ENCODE assay signal across 17 cellular contexts in the genomic region with DNA sequence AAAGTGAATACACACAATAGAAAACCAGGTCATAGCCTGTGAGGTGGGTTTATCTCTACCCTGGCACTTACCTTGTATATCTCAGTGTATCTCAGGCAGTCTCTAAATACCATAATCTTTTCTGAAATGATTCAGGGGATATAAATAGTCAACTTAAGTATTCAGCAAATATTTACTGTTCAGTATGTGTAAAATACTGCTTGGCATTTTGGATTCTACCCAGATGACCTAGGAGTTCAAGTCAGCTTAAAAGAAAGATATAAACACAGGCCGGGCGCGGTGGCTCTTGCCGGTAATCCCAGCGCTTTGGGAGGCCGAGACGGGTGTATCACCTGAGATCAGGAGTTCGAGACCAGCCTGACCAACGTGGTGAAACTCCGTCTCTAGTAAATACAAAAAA. TPM values are rescaled to one million over a fixed set of nuclear protein-coding genes. Genes with fewer than 3 reads are reported as not detected.
A peak's percentile ranks its signal among the peaks of the same experiment; 100 is the strongest.
DNase-seq lines count a peak whose midpoint lies in the region; ATAC-seq and TF ChIP-seq lines count a peak whose summit lies in the region.
"Had no signal": no experiment of that assay in that cellular context is flagged by ENCODE, and none has a peak within 500 bp of the region (broad histone marks: within the 10 kb centered on the region; RNA-seq: fewer than 3 reads in every experiment).

No MANE protein-coding gene starts in this region.

- 36% methylated on average over 10 of the region's 10 CpGs for WGBS in esophagus muscularis mucosa

- in situ Hi-C loops in Caki2 (cut with HindIII; ENCODE audit: low pct_unique_long_range_greater_than_20kb, low sequenced_read_pairs): no loop called here

- H3K4me3 Mint-ChIP-seq in activated T-helper 2 cell treated with anti-CD3 and anti-CD28 coated beads, Interferon-gamma antibody, Interleukin-2, Interleukin-4, amounts not matched to agents 10 μg/mL and 5 μg/mL and 100 μg/mL, durations not matched to agents 14 hours and 24 hours and 36 hours (ENCODE audit: low read depth): no peak overlapping the region
- H3K4me3 Mint-ChIP-seq: activated naive CD4-positive, alpha-beta T cell treated with anti-CD3 and anti-CD28 coated beads, Interleukin-2, amount 50 U/mL, for 24 hours; central memory CD8-positive, alpha-beta T cell; effector memory CD8-positive, alpha-beta T cell had no signal

- H3K9me3 Mint-ChIP-seq in activated T-helper 2 cell treated with anti-CD3 and anti-CD28 coated beads, Interferon-gamma antibody, Interleukin-2, Interleukin-4, amounts not matched to agents 10 μg/mL and 5 μg/mL and 100 μg/mL, durations not matched to agents 14 hours and 24 hours and 36 hours: peaks cover 8% of the 10 kb centered on the region
- H3K9me3 Mint-ChIP-seq: activated naive CD4-positive, alpha-beta T cell treated with anti-CD3 and anti-CD28 coated beads, Interleukin-2, amount 50 U/mL, for 24 hours; central memory CD8-positive, alpha-beta T cell; effector memory CD8-positive, alpha-beta T cell had no signal

- no peaks in the 10 kb centered on the region for H3K36me3 ChIP-seq in esophagus muscularis mucosa
- no peaks in the 10 kb centered on the region for H3K36me3 ChIP-seq in rectal smooth muscle tissue (ENCODE audit: control insufficient read depth, insufficient read depth, low read length)
- H3K36me3 ChIP-seq: SJCRH30, uterus had no signal

- no peak overlapping the region for H3K9ac ChIP-seq in rectal smooth muscle tissue (ENCODE audit: low read length)

- H3K27ac ChIP-seq in esophagus muscularis mucosa (replicated peaks in 1 of 4) (peak overlapping the region; percentile 60 to 82 (median 68)), rectal smooth muscle tissue (ENCODE audit: low read depth, low read length) (peak overlapping the region; percentile 51)
- H3K27ac ChIP-seq: SJCRH30, uterus had no signal

- peaks cover 7% of the 10 kb centered on the region for H3K36me3 Mint-ChIP-seq in activated T-helper 2 cell treated with anti-CD3 and anti-CD28 coated beads, Interferon-gamma antibody, Interleukin-2, Interleukin-4, amounts not matched to agents 10 μg/mL and 5 μg/mL and 100 μg/mL, durations not matched to agents 14 hours and 24 hours and 36 hours (ENCODE audit: low read depth)

- no peaks in the 10 kb centered on the region for H3K9me3 ChIP-seq in esophagus muscularis mucosa
- H3K9me3 ChIP-seq: SJCRH30, uterus had no signal

- H3K27me3 Mint-ChIP-seq in activated T-helper 2 cell treated with anti-CD3 and anti-CD28 coated beads, Interferon-gamma antibody, Interleukin-2, Interleukin-4, amounts not matched to agents 10 μg/mL and 5 μg/mL and 100 μg/mL, durations not matched to agents 14 hours and 24 hours and 36 hours (ENCODE audit: low read depth): peaks cover 2% of the 10 kb centered on the region

- peaks cover 35 to 65% (median 61%) of the 10 kb centered on the region in 4 donors for H3K4me1 ChIP-seq in esophagus muscularis mucosa
- H3K4me1 ChIP-seq in rectal smooth muscle tissue (ENCODE audit: control insufficient read depth, insufficient read depth, low read length): peaks cover 10% of the 10 kb centered on the region
- H3K4me1 ChIP-seq: uterus had no signal

- H3K27me3 ChIP-seq in esophagus muscularis mucosa (no peaks in the 10 kb centered on the region), rectal smooth muscle tissue (ENCODE audit: control insufficient read depth, insufficient read depth, low read length) (no peaks in the 10 kb centered on the region)
- H3K27me3 ChIP-seq: SJCRH30, uterus had no signal

- no peak overlapping the region for H3K27ac Mint-ChIP-seq in activated T-helper 2 cell treated with anti-CD3 and anti-CD28 coated beads, Interferon-gamma antibody, Interleukin-2, Interleukin-4, amounts not matched to agents 10 μg/mL and 5 μg/mL and 100 μg/mL, durations not matched to agents 14 hours and 24 hours and 36 hours
- H3K27ac Mint-ChIP-seq: activated naive CD4-positive, alpha-beta T cell treated with anti-CD3 and anti-CD28 coated beads, Interleukin-2, amount 50 U/mL, for 24 hours; effector memory CD8-positive, alpha-beta T cell had no signal

- peaks cover 59% of the 10 kb centered on the region for H3K4me1 Mint-ChIP-seq in activated T-helper 2 cell treated with anti-CD3 and anti-CD28 coated beads, Interferon-gamma antibody, Interleukin-2, Interleukin-4, amounts not matched to agents 10 μg/mL and 5 μg/mL and 100 μg/mL, durations not matched to agents 14 hours and 24 hours and 36 hours (ENCODE audit: low read depth)

- TF ChIP-seq CTCF in esophagus muscularis mucosa (IDR thresholded peaks at IDR 0.05): no peak

- DNase-seq in Caki2 (ENCODE audit: low read depth) (peak; percentile 38), NCI-H460 (ENCODE audit: extremely low read depth, low read depth) (peak; percentile 72), esophagus muscularis mucosa (ENCODE audit: extremely low spot score) (no peak)
- no peak for DNase-seq in activated CD4-positive, alpha-beta T cell treated with anti-CD3 and anti-CD28 coated beads, Interleukin-2, amount 50 U/mL, for 4 hours
- DNase-seq in activated T-helper 2 cell treated with anti-CD3 and anti-CD28 coated beads, Interferon-gamma antibody, Interleukin-2, Interleukin-4, amounts not matched to agents 10 μg/mL and 5 μg/mL and 100 μg/mL, durations not matched to agents 14 hours and 24 hours and 36 hours (ENCODE audit: low spot score): no peak
- DNase-seq: activated T-cell treated with anti-CD3 and anti-CD28 coated beads for 4 hours; AML-193; effector memory CD8-positive, alpha-beta T cell; NCI-H1048; NCI-H2171 had no signal

- TF ChIP-seq POLR2A in esophagus muscularis mucosa (IDR thresholded peaks at IDR 0.05; ENCODE audit: low read depth): no peak

- H3K4me3 ChIP-seq in esophagus muscularis mucosa (no peak overlapping the region), rectal smooth muscle tissue (ENCODE audit: low read length) (no peak overlapping the region)
- H3K4me3 ChIP-seq: SJCRH30, uterus had no signal

- intact Hi-C loops in esophagus muscularis mucosa (cut with DNase I): no loop called here
- intact Hi-C loops in activated T-helper 2 cell treated with anti-CD3 and anti-CD28 coated beads, Interferon-gamma antibody, Interleukin-2, Interleukin-4, amounts not matched to agents 10 μg/mL and 5 μg/mL and 100 μg/mL, durations not matched to agents 14 hours and 24 hours and 36 hours (cut with micrococcal nuclease): loop anchor here (5.0 to 10.0 kb wide), 2 partner anchors 147 to 469 kb away; a partner anchor contains a TSS

- no peak for TF ChIP-seq EP300 in esophagus muscularis mucosa (IDR thresholded peaks at IDR 0.05)

- no peak for ATAC-seq in GM21515 (IDR thresholded peaks at IDR 0.05; ENCODE audit: unreplicated experiment)
- no peak for ATAC-seq in GM21447 (IDR thresholded peaks at IDR 0.05; ENCODE audit: unreplicated experiment)
- ATAC-seq: effector memory CD8-positive, alpha-beta T cell had no signal

RNA-seq across cellular contexts. Expression of a gene that starts 23.8 kb away (rescaled TPM):
- total RNA-seq in Caki2 (2014; rRNA removed; shearing (Covaris generic); ENCODE audit: low replicate concordance): 0.43 and 9.1 TPM in 2 replicates
- total RNA-seq in NCI-H460 (2014; rRNA removed; shearing (Covaris generic)): 0.57 and 0.72 TPM in 2 replicates
- 0.42 and 2.1 TPM in 2 replicates for polyA plus RNA-seq in NCI-H460 (2014; cell fraction: nucleus; rRNA removed)
- total RNA-seq in esophagus muscularis mucosa: 1 to 10 TPM in 3 of 4 donors, under 1 TPM in 1; 0.86 to 5.1 (median 2.6) TPM
- 0.90 and 1.4 TPM in 2 replicates for total RNA-seq in activated T-helper 2 cell treated with anti-CD3 and anti-CD28 coated beads, Interferon-gamma antibody, Interleukin-2, Interleukin-4, amounts not matched to agents 10 μg/mL and 5 μg/mL and 100 μg/mL, durations not matched to agents 14 hours and 24 hours and 36 hours

Comparison
In these comparisons a context has a peak if more than half of its experiments do, and no peak if none do; other contexts are left out.
1. DNase-seq: peak in Caki2 (single experiment) and NCI-H460 (single experiment); none in esophagus muscularis mucosa (single experiment), activated CD4-positive, alpha-beta T cell treated with anti-CD3 and anti-CD28 coated beads, Interleukin-2, amount 50 U/mL, for 4 hours (0 of 2) and activated T-helper 2 cell treated with anti-CD3 and anti-CD28 coated beads, Interferon-gamma antibody, Interleukin-2, Interleukin-4, amounts not matched to agents 10 μg/mL and 5 μg/mL and 100 μg/mL, durations not matched to agents 14 hours and 24 hours and 36 hours (single experiment).